2 cellular contexts compared by ENCODE assay signal in the genomic region with DNA sequence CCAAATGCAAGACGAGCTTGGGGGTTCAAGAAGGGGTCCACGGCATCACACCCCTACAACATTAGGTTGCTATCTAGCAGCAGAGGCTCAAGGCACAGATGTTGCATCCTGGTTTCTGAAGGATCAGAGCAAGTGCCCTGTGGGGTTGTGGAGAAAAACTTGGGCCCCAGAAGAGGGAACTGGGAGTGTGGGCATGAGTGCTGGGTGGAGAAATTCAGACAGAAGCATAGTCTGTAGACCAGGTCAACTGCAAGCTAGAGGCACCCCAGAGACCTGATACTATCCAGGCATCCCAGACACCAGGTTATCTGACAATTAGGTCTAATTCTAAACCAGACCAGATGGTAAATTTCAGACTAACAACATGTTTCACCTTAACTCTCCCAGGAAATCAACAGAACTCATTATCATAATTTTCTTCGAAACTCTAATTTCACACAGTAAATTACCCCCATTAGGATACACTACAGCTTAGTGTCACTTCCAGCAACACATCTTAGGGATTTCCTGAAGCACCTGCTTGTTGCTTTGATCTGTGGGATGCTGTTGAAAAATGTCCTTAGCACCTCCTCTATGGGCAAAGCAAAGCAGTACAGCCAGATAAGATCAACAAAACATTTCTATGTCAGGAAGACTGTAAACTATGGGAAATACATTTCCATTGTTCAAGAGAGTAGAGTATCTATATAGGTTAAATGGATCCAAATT.
TF ChIP-seq lines count a peak whose summit lies in the region.

No MANE protein-coding gene starts in this region.

TF ChIP-seq in HepG2, 621 proteins besides CTCF, POLR2A, EP300 and RAD21 (continued from another document):
- TF ChIP-seq, protein P1, sequence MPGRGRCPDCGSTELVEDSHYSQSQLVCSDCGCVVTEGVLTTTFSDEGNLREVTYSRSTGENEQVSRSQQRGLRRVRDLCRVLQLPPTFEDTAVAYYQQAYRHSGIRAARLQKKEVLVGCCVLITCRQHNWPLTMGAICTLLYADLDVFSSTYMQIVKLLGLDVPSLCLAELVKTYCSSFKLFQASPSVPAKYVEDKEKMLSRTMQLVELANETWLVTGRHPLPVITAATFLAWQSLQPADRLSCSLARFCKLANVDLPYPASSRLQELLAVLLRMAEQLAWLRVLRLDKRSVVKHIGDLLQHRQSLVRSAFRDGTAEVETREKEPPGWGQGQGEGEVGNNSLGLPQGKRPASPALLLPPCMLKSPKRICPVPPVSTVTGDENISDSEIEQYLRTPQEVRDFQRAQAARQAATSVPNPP (CRISPR knock-in tag; IDR thresholded peaks at IDR 0.05) = no peak
- TF ChIP-seq, protein P2, sequence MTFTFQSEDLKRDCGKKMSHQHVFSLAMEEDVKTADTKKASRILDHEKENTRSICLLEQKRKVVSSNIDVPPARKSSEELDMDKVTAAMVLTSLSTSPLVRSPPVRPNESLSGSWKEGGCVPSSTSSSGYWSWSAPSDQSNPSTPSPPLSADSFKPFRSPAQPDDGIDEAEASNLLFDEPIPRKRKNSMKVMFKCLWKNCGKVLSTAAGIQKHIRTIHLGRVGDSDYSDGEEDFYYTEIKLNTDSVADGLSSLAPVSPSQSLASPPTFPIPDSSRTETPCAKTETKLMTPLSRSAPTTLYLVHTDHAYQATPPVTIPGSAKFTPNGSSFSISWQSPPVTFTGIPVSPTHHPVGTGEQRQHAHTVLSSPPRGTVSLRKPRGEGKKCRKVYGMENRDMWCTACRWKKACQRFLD (CRISPR knock-in tag; IDR thresholded peaks at IDR 0.05; ENCODE audit: borderline replicate concordance) = no peak
- TF ChIP-seq, protein P3, sequence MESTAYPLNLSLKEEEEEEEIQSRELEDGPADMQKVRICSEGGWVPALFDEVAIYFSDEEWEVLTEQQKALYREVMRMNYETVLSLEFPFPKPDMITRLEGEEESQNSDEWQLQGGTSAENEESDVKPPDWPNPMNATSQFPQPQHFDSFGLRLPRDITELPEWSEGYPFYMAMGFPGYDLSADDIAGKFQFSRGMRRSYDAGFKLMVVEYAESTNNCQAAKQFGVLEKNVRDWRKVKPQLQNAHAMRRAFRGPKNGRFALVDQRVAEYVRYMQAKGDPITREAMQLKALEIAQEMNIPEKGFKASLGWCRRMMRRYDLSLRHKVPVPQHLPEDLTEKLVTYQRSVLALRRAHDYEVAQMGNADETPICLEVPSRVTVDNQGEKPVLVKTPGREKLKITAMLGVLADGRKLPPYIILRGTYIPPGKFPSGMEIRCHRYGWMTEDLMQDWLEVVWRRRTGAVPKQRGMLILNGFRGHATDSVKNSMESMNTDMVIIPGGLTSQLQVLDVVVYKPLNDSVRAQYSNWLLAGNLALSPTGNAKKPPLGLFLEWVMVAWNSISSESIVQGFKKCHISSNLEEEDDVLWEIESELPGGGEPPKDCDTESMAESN (CRISPR knock-in tag; conservative IDR thresholded peaks at IDR 0.05) = no peak
- no peak for TF ChIP-seq AKAP8 (CRISPR knock-in tag; IDR thresholded peaks at IDR 0.05)

TF ChIP-seq in SK-N-SH, 30 proteins besides CTCF, POLR2A, EP300 and RAD21 (continued from another document):
- TF ChIP-seq, protein P4, sequence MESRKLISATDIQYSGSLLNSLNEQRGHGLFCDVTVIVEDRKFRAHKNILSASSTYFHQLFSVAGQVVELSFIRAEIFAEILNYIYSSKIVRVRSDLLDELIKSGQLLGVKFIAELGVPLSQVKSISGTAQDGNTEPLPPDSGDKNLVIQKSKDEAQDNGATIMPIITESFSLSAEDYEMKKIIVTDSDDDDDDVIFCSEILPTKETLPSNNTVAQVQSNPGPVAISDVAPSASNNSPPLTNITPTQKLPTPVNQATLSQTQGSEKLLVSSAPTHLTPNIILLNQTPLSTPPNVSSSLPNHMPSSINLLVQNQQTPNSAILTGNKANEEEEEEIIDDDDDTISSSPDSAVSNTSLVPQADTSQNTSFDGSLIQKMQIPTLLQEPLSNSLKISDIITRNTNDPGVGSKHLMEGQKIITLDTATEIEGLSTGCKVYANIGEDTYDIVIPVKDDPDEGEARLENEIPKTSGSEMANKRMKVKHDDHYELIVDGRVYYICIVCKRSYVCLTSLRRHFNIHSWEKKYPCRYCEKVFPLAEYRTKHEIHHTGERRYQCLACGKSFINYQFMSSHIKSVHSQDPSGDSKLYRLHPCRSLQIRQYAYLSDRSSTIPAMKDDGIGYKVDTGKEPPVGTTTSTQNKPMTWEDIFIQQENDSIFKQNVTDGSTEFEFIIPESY (IDR thresholded peaks at IDR 0.05; ENCODE audit: borderline replicate concordance, low read depth) = no peak
- TF ChIP-seq TEAD4 (IDR thresholded peaks at IDR 0.05; ENCODE audit: borderline replicate concordance, insufficient read depth) (no peak), TCF12 (IDR thresholded peaks at IDR 0.05) (peak; percentile 50; the same call in 1 of the 2 replicates), RCOR1 (IDR thresholded peaks at IDR 0.05; ENCODE audit: low read length) (peak; percentile 91), CHD2 (IDR thresholded peaks at IDR 0.05; ENCODE audit: low read length, partially characterized antibody) (peak; percentile 52), GATA2 (CRISPR knock-in tag; IDR thresholded peaks at IDR 0.05) (peak; percentile 84), EZH2phosphoT487 (IDR thresholded peaks at IDR 0.05; ENCODE audit: borderline replicate concordance, low read depth) (no peak), MXI1 (IDR thresholded peaks at IDR 0.05; ENCODE audit: low read depth, low read length) (peak; percentile 23; the same call in 1 of the 2 replicates), NRF1 (IDR thresholded peaks at IDR 0.05; ENCODE audit: low read depth, low read length) (no peak)
- TF ChIP-seq, protein P5, sequence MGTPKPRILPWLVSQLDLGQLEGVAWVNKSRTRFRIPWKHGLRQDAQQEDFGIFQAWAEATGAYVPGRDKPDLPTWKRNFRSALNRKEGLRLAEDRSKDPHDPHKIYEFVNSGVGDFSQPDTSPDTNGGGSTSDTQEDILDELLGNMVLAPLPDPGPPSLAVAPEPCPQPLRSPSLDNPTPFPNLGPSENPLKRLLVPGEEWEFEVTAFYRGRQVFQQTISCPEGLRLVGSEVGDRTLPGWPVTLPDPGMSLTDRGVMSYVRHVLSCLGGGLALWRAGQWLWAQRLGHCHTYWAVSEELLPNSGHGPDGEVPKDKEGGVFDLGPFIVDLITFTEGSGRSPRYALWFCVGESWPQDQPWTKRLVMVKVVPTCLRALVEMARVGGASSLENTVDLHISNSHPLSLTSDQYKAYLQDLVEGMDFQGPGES (IDR thresholded peaks at IDR 0.05; ENCODE audit: low read depth, low read length) = no peak
